Comparison of ENCODE assay signal across 21 cellular contexts in the genomic region with DNA sequence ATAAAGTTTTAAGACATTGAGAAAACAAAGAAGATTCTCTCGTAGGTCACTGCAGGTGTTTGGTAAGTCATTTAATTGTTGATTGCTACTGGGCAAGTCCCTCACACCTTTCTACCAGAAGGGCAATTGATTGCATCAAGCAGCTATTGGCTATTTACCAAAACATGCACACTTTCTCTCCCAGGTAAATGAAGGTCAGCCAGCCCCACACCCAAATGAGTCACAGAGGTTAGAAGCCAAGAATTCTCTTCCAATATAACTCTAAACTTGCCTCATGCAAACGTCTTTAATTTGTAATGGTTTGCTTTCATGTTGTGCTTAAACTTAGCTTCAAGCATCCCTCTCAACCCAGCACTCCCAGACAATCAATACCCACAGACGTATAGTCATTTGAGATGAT.
"Had no signal": no experiment of that assay in that cellular context is flagged by ENCODE, and none has a peak within 500 bp of the region (broad histone marks: within the 10 kb centered on the region; RNA-seq: fewer than 3 reads in every experiment).

No MANE protein-coding gene starts in this region.

- H3K27ac ChIP-seq: adrenal gland, Peyer's patch had no signal

- H3K27me3 Mint-ChIP-seq: activated naive CD8-positive, alpha-beta T cell treated with anti-CD3 and anti-CD28 coated beads, Interleukin-2, amount 10 ng/mL, durations not matched to agents 7 days and 5 days had no signal

- H3K9me3 ChIP-seq: Peyer's patch had no signal

- ATAC-seq: activated CD4-positive, CD25-positive, alpha-beta regulatory T cell treated with anti-CD3 and anti-CD28 coated beads, Interleukin-2, amount 50 U/mL, for 24 hours; activated CD8-positive, alpha-beta T cell treated with anti-CD3 and anti-CD28 coated beads, Interleukin-2, amount 10 ng/mL, durations not matched to agents 7 days and 5 days; K562 had no signal

- H3K27ac Mint-ChIP-seq: activated CD8-positive, alpha-beta T cell treated with anti-CD3 and anti-CD28 coated beads, Interleukin-2, amount 10 ng/mL, durations not matched to agents 7 days and 5 days; activated naive CD8-positive, alpha-beta T cell treated with anti-CD3 and anti-CD28 coated beads, Interleukin-2, amount 10 ng/mL, durations not matched to agents 7 days and 5 days; T-helper 1 cell treated with Interleukin-12 subunit alpha and Interleukin-12 subunit beta and Interleukin-4 antibody, amounts not matched to agents 30 μg/mL and 1 μg/mL, for 36 hours had no signal

- H3K9me3 Mint-ChIP-seq: T-helper 1 cell treated with Interleukin-12 subunit alpha and Interleukin-12 subunit beta and Interleukin-4 antibody, amounts not matched to agents 30 μg/mL and 1 μg/mL, for 36 hours had no signal

- H3K4me1 ChIP-seq: adrenal gland, Peyer's patch had no signal

- H3K36me3 Mint-ChIP-seq: activated naive CD8-positive, alpha-beta T cell treated with anti-CD3 and anti-CD28 coated beads, Interleukin-2, amount 10 ng/mL, durations not matched to agents 7 days and 5 days had no signal

- DNase-seq: activated CD4-positive, alpha-beta T cell treated with anti-CD3 and anti-CD28 coated beads for 48 hours; activated CD4-positive, alpha-beta T cell treated with anti-CD3 and anti-CD28 coated beads, Interleukin-2, amount 50 U/mL, for 4 hours; activated CD8-positive, alpha-beta memory T cell treated with anti-CD3 and anti-CD28 coated beads, Interleukin-2, amount 50 U/mL, for 48 hours; activated CD8-positive, alpha-beta T cell treated with anti-CD3 and anti-CD28 coated beads, Interleukin-2, amount 10 ng/mL, durations not matched to agents 7 days and 5 days; activated naive CD4-positive, alpha-beta T cell treated with anti-CD3 and anti-CD28 coated beads, Interleukin-2, amount 50 U/mL, for 16 hours; activated naive CD8-positive, alpha-beta T cell treated with anti-CD3 and anti-CD28 coated beads, Interleukin-2, amount 10 ng/mL, durations not matched to agents 7 days and 5 days; activated T-cell treated with anti-CD3 and anti-CD28 coated beads, Interleukin-2, amount 50 U/mL, for 1 hour; anterior cingulate cortex; Karpas-422; NCI-H1105 treated with DMSO at 0.1 percent for 48 hours; NCI-H1436 treated with DMSO at 0.1 percent for 48 hours; NCI-H187; NCI-H2081; NCI-H446; NCI-H524; Peyer's patch; SHP77 treated with DMSO at 0.1 percent for 48 hours had no signal

- H3K36me3 ChIP-seq: adrenal gland, Peyer's patch had no signal

- H3K27me3 ChIP-seq: adrenal gland, Peyer's patch had no signal

- H3K4me3 ChIP-seq: adrenal gland, K562, Peyer's patch had no signal

- H3K4me3 Mint-ChIP-seq: activated CD8-positive, alpha-beta T cell treated with anti-CD3 and anti-CD28 coated beads, Interleukin-2, amount 10 ng/mL, durations not matched to agents 7 days and 5 days; activated naive CD8-positive, alpha-beta T cell treated with anti-CD3 and anti-CD28 coated beads, Interleukin-2, amount 10 ng/mL, durations not matched to agents 7 days and 5 days; T-helper 1 cell treated with Interleukin-12 subunit alpha and Interleukin-12 subunit beta and Interleukin-4 antibody, amounts not matched to agents 30 μg/mL and 1 μg/mL, for 36 hours had no signal

- H3K4me1 Mint-ChIP-seq: activated naive CD8-positive, alpha-beta T cell treated with anti-CD3 and anti-CD28 coated beads, Interleukin-2, amount 10 ng/mL, durations not matched to agents 7 days and 5 days had no signal
